Comparison of ENCODE assay signal across 8 cellular contexts in genomic region chr7:101882595-101883564, GRCh38.
DNase-seq lines count a peak whose midpoint lies in the region; ATAC-seq, FAIRE-seq and TF ChIP-seq lines count a peak whose summit lies in the region.

No MANE protein-coding gene starts in this region.

- H3K4me1 ChIP-seq in keratinocyte (ENCODE audit: control insufficient read depth, extremely low read depth, insufficient read depth, low read length) (peaks cover 31% of the 10 kb centered on the region), stomach smooth muscle (ENCODE audit: control insufficient read depth, insufficient read depth, low read length) (peaks cover 48% of the 10 kb centered on the region)

- no peaks in the 10 kb centered on the region for H3K9me3 ChIP-seq in keratinocyte (ENCODE audit: control insufficient read depth, low read depth, low read length)
- no peaks in the 10 kb centered on the region for H3K9me3 ChIP-seq in stomach smooth muscle (ENCODE audit: control insufficient read depth in 2 of 2, low read length in 2 of 2)

- POLR2A ChIA-PET in GM10248 (lab: Yijun Ruan, JAX) = no interaction called here

- peaks cover 2% of the 10 kb centered on the region for H4K20me1 ChIP-seq in keratinocyte (ENCODE audit: control insufficient read depth, extremely low read depth, insufficient read depth, low read length)

- H3K79me2 ChIP-seq in keratinocyte (ENCODE audit: control insufficient read depth, insufficient read depth, low read length) = peaks cover 41% of the 10 kb centered on the region

- ATAC-seq in GM21390 (IDR thresholded peaks at IDR 0.05; ENCODE audit: unreplicated experiment) = no peak
- no peak for ATAC-seq in HG02571 (IDR thresholded peaks at IDR 0.05; ENCODE audit: unreplicated experiment)

- FAIRE-seq in bronchial epithelial cell (lab: Jason Lieb, UNC) (no peak), keratinocyte (lab: Jason Lieb, UNC) (peak; percentile 86)

- H3K4me3 ChIP-seq in bronchial epithelial cell (ENCODE audit: low read depth, low read length) (no peak overlapping the region), keratinocyte (ENCODE audit: control insufficient read depth in 2 of 3, extremely low read depth in 1 of 3, insufficient read depth in 2 of 3, low read depth in 1 of 3, low read length in 3 of 3) (peak overlapping the region in 2 of 3 experiments; percentile 12 to 47), stomach smooth muscle (ENCODE audit: low read length in 2 of 2) (peak overlapping the region; percentile 9 to 40)

- no peak overlapping the region for H2AFZ ChIP-seq in keratinocyte (ENCODE audit: control insufficient read depth, low read length)

- TF ChIP-seq CTCF in GM10248 (IDR thresholded peaks at IDR 0.05; ENCODE audit: control extremely low read depth, extremely low read depth, low read depth, missing control alignments) (peak; percentile 10), bronchial epithelial cell (IDR thresholded peaks at IDR 0.05; ENCODE audit: insufficient read depth, low read length, severe bottlenecking) (no peak), keratinocyte (optimal IDR thresholded peaks at IDR 0.05 in 1 of 3, IDR thresholded peaks at IDR 0.05 in 1 of 3, conservative IDR thresholded peaks at IDR 0.05 in 1 of 3; ENCODE audit: extremely low read depth in 1 of 3, insufficient read depth in 2 of 3, low read length in 3 of 3) (no peak)

- H3K27me3 ChIP-seq in bronchial epithelial cell (ENCODE audit: control insufficient read depth, insufficient read depth, low read length) (no peaks in the 10 kb centered on the region), keratinocyte (ENCODE audit: control insufficient read depth, extremely low read depth, insufficient read depth, low read length) (no peaks in the 10 kb centered on the region), stomach smooth muscle (ENCODE audit: control insufficient read depth in 1 of 2, insufficient read depth in 2 of 2, low read length in 2 of 2) (no peaks in the 10 kb centered on the region)

- H3K36me3 ChIP-seq in bronchial epithelial cell (ENCODE audit: control insufficient read depth, insufficient read depth, low read length) (no peaks in the 10 kb centered on the region), keratinocyte (ENCODE audit: control insufficient read depth in 2 of 2, extremely low read depth in 1 of 2, insufficient read depth in 2 of 2, low read length in 2 of 2) (no peaks in the 10 kb centered on the region), stomach smooth muscle (ENCODE audit: control insufficient read depth in 2 of 2, insufficient read depth in 2 of 2, low read length in 2 of 2) (no peaks in the 10 kb centered on the region)

- H3K27ac ChIP-seq in keratinocyte (ENCODE audit: control insufficient read depth, insufficient read depth, low read length) (peak overlapping the region; percentile 97), stomach smooth muscle (ENCODE audit: low read length) (peak overlapping the region; percentile 88)

- H3K4me2 ChIP-seq in keratinocyte (ENCODE audit: control insufficient read depth, extremely low read depth, insufficient read depth, low read depth, low read length) = peak overlapping the region; percentile 80

- H3K9ac ChIP-seq in keratinocyte (ENCODE audit: control insufficient read depth, extremely low read depth, insufficient read depth, low read length) (peak overlapping the region; percentile 93), stomach smooth muscle (ENCODE audit: low read length in 2 of 2) (peak overlapping the region; percentile 79 to 80)

- CTCF ChIA-PET in GM10248 (lab: Yijun Ruan, JAX) = interaction anchor here (0.7 to 1.0 kb wide), 4 partner anchors 10 to 42 kb away, joined by 3 read pairs; no protein-coding TSS in a partner anchor

- dilution Hi-C loops in keratinocyte (cut with MboI; ENCODE audit: extremely low pct_ligation_motif_present, low sequenced_read_pairs) = no loop called here

- DNase-seq in GM10248 (ENCODE audit: extremely low spot score) (no peak), NCI-H69 (lab: John Stamatoyannopoulos, UW) (peak; percentile 96), bronchial epithelial cell (ENCODE audit: low read depth) (peak; percentile 100), keratinocyte (ENCODE audit: low read depth, low spot score) (peak; percentile 88)
- no peak for DNase-seq in activated naive CD4-positive, alpha-beta T cell treated with anti-CD3 and anti-CD28 coated beads, Interleukin-2, amount 50 U/mL, for 16 hours

- H3K9me1 ChIP-seq in keratinocyte (ENCODE audit: control insufficient read depth, extremely low read depth, insufficient read depth, low read length) = no peaks in the 10 kb centered on the region

Comparison
In these comparisons a context has a peak if more than half of its experiments do, and no peak if none do; other contexts are left out.
1. DNase-seq: peak in NCI-H69 (single experiment), bronchial epithelial cell (single experiment) and keratinocyte (single experiment); none in GM10248 (single experiment) and activated naive CD4-positive, alpha-beta T cell treated with anti-CD3 and anti-CD28 coated beads, Interleukin-2, amount 50 U/mL, for 16 hours (single experiment).